In the genomic region with DNA sequence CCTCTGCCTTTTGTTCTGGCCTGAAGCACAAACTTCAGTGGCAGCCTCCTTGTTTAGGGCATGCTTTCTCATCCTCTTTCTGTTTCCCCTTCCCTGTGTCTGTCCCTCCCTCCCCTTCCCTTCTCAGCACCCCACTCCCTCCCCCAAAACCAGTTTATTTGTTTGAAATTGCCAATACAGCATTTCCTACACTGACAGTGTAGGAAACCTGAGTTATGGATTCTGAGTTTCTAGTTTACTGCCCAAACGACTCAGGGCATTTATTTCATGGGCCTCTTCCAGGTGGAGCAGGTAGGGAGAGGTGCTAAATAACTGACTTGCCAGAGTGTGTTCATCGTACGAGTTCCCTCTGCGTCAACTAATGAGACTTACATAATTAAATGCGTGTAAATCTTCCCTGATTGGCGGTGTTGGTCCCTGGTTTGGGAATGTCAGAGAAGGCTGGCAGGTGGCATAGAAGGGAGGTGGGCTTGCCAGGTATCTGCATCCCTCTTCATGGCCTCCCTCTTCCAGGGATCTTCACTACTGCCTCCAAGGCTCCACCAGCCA, we compare ENCODE assay signal across 18 cellular contexts.
"Had no signal": no experiment of that assay in that cellular context is flagged by ENCODE, and none has a peak within 500 bp of the region (broad histone marks: within the 10 kb centered on the region; RNA-seq: fewer than 3 reads in every experiment).

No MANE protein-coding gene starts in this region.

- H3K36me3 ChIP-seq: left ventricle myocardium inferior, tibial artery had no signal

- H3K27ac Mint-ChIP-seq: activated naive CD4-positive, alpha-beta T cell treated with anti-CD3 and anti-CD28 coated beads, Interleukin-2, amount 10 ng/mL, durations not matched to agents 7 days and 5 days; endodermal cell; natural killer cell treated with Interleukin-12 subunit alpha and Interleukin-12 subunit beta and Interleukin-15 and Interleukin-18, amount 100 ng/mL, for 72 hours; stimulated activated effector memory CD8-positive, alpha-beta T cell treated with anti-CD3 and anti-CD28 coated beads, Interleukin-12 subunit alpha, Interleukin-12 subunit beta, amount 100 ng/mL, for 72 hours; stimulated activated naive CD8-positive, alpha-beta T cell treated with anti-CD3 and anti-CD28 coated beads, Interleukin-15, amount 100 ng/mL, for 72 hours had no signal

- H3K36me3 Mint-ChIP-seq: natural killer cell treated with Interleukin-12 subunit alpha and Interleukin-12 subunit beta and Interleukin-15 and Interleukin-18, amount 100 ng/mL, for 72 hours; stimulated activated effector memory CD8-positive, alpha-beta T cell treated with anti-CD3 and anti-CD28 coated beads, Interleukin-12 subunit alpha, Interleukin-12 subunit beta, amount 100 ng/mL, for 72 hours had no signal

- H3K4me3 ChIP-seq: coronary artery, left ventricle myocardium inferior, tibial artery had no signal

- H3K4me1 ChIP-seq: left ventricle myocardium inferior, tibial artery had no signal

- DNase-seq: activated naive CD4-positive, alpha-beta T cell treated with anti-CD3 and anti-CD28 coated beads, Interleukin-2, amount 10 ng/mL, durations not matched to agents 7 days and 5 days; activated T-cell treated with anti-CD3 and anti-CD28 coated beads, Interleukin-2, amount 50 U/mL, for 1 hour; amygdala; cerebellar nuclear complex; endodermal cell; foreskin fibroblast; kidney glomerular epithelial cell; left ventricle myocardium inferior; nucleus accumbens; small intestine; stimulated activated CD4-positive, alpha-beta T cell treated with anti-CD3 and anti-CD28 coated beads, Interleukin-2, amount 100 ng/mL, for 24 hours; stimulated activated naive CD8-positive, alpha-beta T cell treated with anti-CD3 and anti-CD28 coated beads, Interleukin-15, amount 100 ng/mL, for 72 hours; T-helper 1 cell; tibial artery had no signal

- H3K4me1 Mint-ChIP-seq: stimulated activated naive CD8-positive, alpha-beta T cell treated with anti-CD3 and anti-CD28 coated beads, Interleukin-15, amount 100 ng/mL, for 72 hours had no signal

- H3K9me3 ChIP-seq: tibial artery had no signal

- H3K9me3 Mint-ChIP-seq: natural killer cell treated with Interleukin-12 subunit alpha and Interleukin-12 subunit beta and Interleukin-15 and Interleukin-18, amount 100 ng/mL, for 72 hours; stimulated activated effector memory CD8-positive, alpha-beta T cell treated with anti-CD3 and anti-CD28 coated beads, Interleukin-12 subunit alpha, Interleukin-12 subunit beta, amount 100 ng/mL, for 72 hours; stimulated activated naive CD8-positive, alpha-beta T cell treated with anti-CD3 and anti-CD28 coated beads, Interleukin-15, amount 100 ng/mL, for 72 hours had no signal

- H3K27me3 ChIP-seq: tibial artery had no signal

- H3K27ac ChIP-seq: coronary artery, left ventricle myocardium inferior, tibial artery had no signal

- H3K27me3 Mint-ChIP-seq: natural killer cell treated with Interleukin-12 subunit alpha and Interleukin-12 subunit beta and Interleukin-15 and Interleukin-18, amount 100 ng/mL, for 72 hours; stimulated activated naive CD8-positive, alpha-beta T cell treated with anti-CD3 and anti-CD28 coated beads, Interleukin-15, amount 100 ng/mL, for 72 hours had no signal

- H3K4me3 Mint-ChIP-seq: activated naive CD4-positive, alpha-beta T cell treated with anti-CD3 and anti-CD28 coated beads, Interleukin-2, amount 10 ng/mL, durations not matched to agents 7 days and 5 days; endodermal cell; natural killer cell treated with Interleukin-12 subunit alpha and Interleukin-12 subunit beta and Interleukin-15 and Interleukin-18, amount 100 ng/mL, for 72 hours; stimulated activated effector memory CD8-positive, alpha-beta T cell treated with anti-CD3 and anti-CD28 coated beads, Interleukin-12 subunit alpha, Interleukin-12 subunit beta, amount 100 ng/mL, for 72 hours; stimulated activated naive CD8-positive, alpha-beta T cell treated with anti-CD3 and anti-CD28 coated beads, Interleukin-15, amount 100 ng/mL, for 72 hours had no signal

- ATAC-seq: natural killer cell treated with Interleukin-12 subunit alpha and Interleukin-12 subunit beta and Interleukin-15 and Interleukin-18, amount 100 ng/mL, for 72 hours; sciatic nerve; stimulated activated effector memory CD8-positive, alpha-beta T cell treated with anti-CD3 and anti-CD28 coated beads, Interleukin-12 subunit alpha, Interleukin-12 subunit beta, amount 100 ng/mL, for 72 hours; stimulated activated naive CD8-positive, alpha-beta T cell treated with anti-CD3 and anti-CD28 coated beads, Interleukin-15, amount 100 ng/mL, for 72 hours had no signal
